ENCODE assay signal across 23 cellular contexts in genomic region chr6:67350729-67351128, GRCh38.
"Had no signal": no experiment of that assay in that cellular context is flagged by ENCODE, and none has a peak within 500 bp of the region (broad histone marks: within the 10 kb centered on the region; RNA-seq: fewer than 3 reads in every experiment).

No MANE protein-coding gene starts in this region.

- H3K9me3 ChIP-seq: suprapubic skin, testis, thoracic aorta, thyroid gland, tibial artery, tibial nerve, transverse colon, upper lobe of left lung, upper lobe of right lung, uterus, vagina had no signal

- H3K36me3 ChIP-seq: stomach, suprapubic skin, thoracic aorta, thyroid gland, tibial artery, tibial nerve, transverse colon, upper lobe of left lung, upper lobe of right lung, uterus, vagina had no signal

- H3K4me3 ChIP-seq: stomach, suprapubic skin, testis, thoracic aorta, thyroid gland, tibial artery, tibial nerve, transverse colon, upper lobe of left lung, upper lobe of right lung, uterus, vagina had no signal

- H3K27me3 ChIP-seq: stomach, suprapubic skin, testis, thyroid gland, tibial artery, tibial nerve, transverse colon, upper lobe of left lung, upper lobe of right lung, uterus, vagina had no signal

- H3K27ac ChIP-seq: stomach, suprapubic skin, testis, thoracic aorta, thyroid gland, tibial artery, tibial nerve, transverse colon, upper lobe of left lung, upper lobe of right lung, uterus, vagina had no signal

- H3K4me1 ChIP-seq: stomach, suprapubic skin, testis, thyroid gland, tibial artery, tibial nerve, transverse colon, upper lobe of left lung, upper lobe of right lung, uterus, vagina had no signal

- DNase-seq: stimulated activated CD4-positive, alpha-beta T cell treated with anti-CD3 and anti-CD28 coated beads, Interleukin-2, amount 100 ng/mL, for 48 hours; stimulated activated CD4-positive, alpha-beta T cell treated with anti-CD3 and anti-CD28 coated beads, Interleukin-4, amount 100 ng/mL, for 1 hour; stimulated activated CD4-positive, alpha-beta T cell treated with anti-CD3 and anti-CD28 coated beads, Interleukin-4, amount 100 ng/mL, for 24 hours; stimulated activated CD8-positive, alpha-beta memory T cell treated with anti-CD3 and anti-CD28 coated beads, Interleukin-4, amount 100 ng/mL, for 48 hours; stimulated activated naive B cell treated with anti-CD40 and anti-IgM and Interleukin-4, amounts not matched to agents 10 μg/mL and 1 μg/mL and 100 μg/mL, for 72 hours; stimulated activated naive CD4-positive, alpha-beta T cell; stimulated activated naive CD4-positive, alpha-beta T cell treated with Interleukin-2 at 50 U/mL for 16 hours; stimulated activated naive CD8-positive, alpha-beta T cell treated with anti-CD3 and anti-CD28 coated beads, Interleukin-15, amount 100 ng/mL, for 72 hours; stimulated activated naive CD8-positive, alpha-beta T cell treated with anti-CD3 and anti-CD28 coated beads, Interleukin-15, Interleukin-2, amounts not matched to agents 100 U/mL and 50 U/mL, for 24 hours; stomach; substantia nigra; testis; thyroid gland; tibial artery; transverse colon; trophoblast cell; upper lobe of left lung; upper lobe of right lung; uterus had no signal
